ENCODE assay signal across 18 cellular contexts in genomic region chr6:121851056-121851455, GRCh38.
DNase-seq lines count a peak whose midpoint lies in the region; ATAC-seq and TF ChIP-seq lines count a peak whose summit lies in the region.
"Had no signal": no experiment of that assay in that cellular context is flagged by ENCODE, and none has a peak within 500 bp of the region (broad histone marks: within the 10 kb centered on the region; RNA-seq: fewer than 3 reads in every experiment).

No MANE protein-coding gene starts in this region.

- 43 to 47% methylated on average over 2 of the region's 2 CpGs for WGBS in GM23248 (ENCODE audit: low coverage in 1 of 2, low lambda C conversion rate in 2 of 2, missing lambda C conversion rate in 2 of 2), 2 experiments

- peaks cover 13% of the 10 kb centered on the region for H3K4me1 ChIP-seq in GM23248 (ENCODE audit: insufficient read depth)
- peaks cover 16% of the 10 kb centered on the region for H3K4me1 ChIP-seq in osteoblast (ENCODE audit: insufficient read depth, low read length)
- H3K4me1 ChIP-seq: SJCRH30 had no signal

- no peak for TF ChIP-seq POLR2A in GM18505 (IDR thresholded peaks at IDR 0.05; ENCODE audit: borderline replicate concordance, extremely low read depth, insufficient read depth, insufficient read length)

- H3K36me3 ChIP-seq in GM23248 (ENCODE audit: low read depth) (no peaks in the 10 kb centered on the region), osteoblast (ENCODE audit: insufficient read depth, low read length) (no peaks in the 10 kb centered on the region)
- H3K36me3 ChIP-seq: SJCRH30 had no signal

- H3K4me2 ChIP-seq in GM23248 (ENCODE audit: unreplicated experiment) = no peak overlapping the region
- peak overlapping the region; percentile 36 for H3K4me2 ChIP-seq in osteoblast (ENCODE audit: insufficient read depth, low read length)
- H3K4me2 ChIP-seq: KMS-11 had no signal

- in situ Hi-C loops in GM23248 (cut with MboI) = loop anchor here (10.0 kb wide), 2 partner anchors 174 to 334 kb away; no protein-coding TSS in a partner anchor

- DNase-seq in GM23248 (peak; percentile 35), amniotic epithelial cell (ENCODE audit: low read depth) (peak; percentile 96), left ventricle myocardium superior (no peak), osteoblast (ENCODE audit: insufficient read length, low spot score, missing footprints) (no peak), hepatic stellate cell (ENCODE audit: low spot score) (no peak), chondrocyte (ENCODE audit: low spot score) (no peak)
- DNase-seq: activated CD4-positive, CD25-positive, alpha-beta regulatory T cell; activated naive CD8-positive, alpha-beta T cell treated with anti-CD3 and anti-CD28 coated beads, Interleukin-2, amount 50 U/mL, for 24 hours; activated T-cell treated with anti-CD3 and anti-CD28 coated beads for 4 hours; NCI-H1694 treated with DMSO at 0.1 percent for 48 hours; NCI-H526 treated with DMSO at 0.1 percent for 48 hours; SJCRH30; stimulated activated naive CD4-positive, alpha-beta T cell treated with Interleukin-2 at 50 U/mL for 16 hours had no signal

- H3K9me2 ChIP-seq in GM23248 (ENCODE audit: insufficient read depth) = no peaks in the 10 kb centered on the region

- H3K79me2 ChIP-seq in GM23248 (ENCODE audit: insufficient read depth) = no peaks in the 10 kb centered on the region
- H3K79me2 ChIP-seq in osteoblast (ENCODE audit: insufficient read depth, low read length) = peaks cover 8% of the 10 kb centered on the region

- no peaks in the 10 kb centered on the region for H3K27me3 ChIP-seq in GM23248 (replicated peaks; ENCODE audit: insufficient read depth)
- H3K27me3 ChIP-seq in osteoblast (ENCODE audit: insufficient read depth, low read length) = no peaks in the 10 kb centered on the region
- H3K27me3 ChIP-seq: SJCRH30 had no signal

- H3K36me3 Mint-ChIP-seq in chondrocyte (ENCODE audit: low read depth) = no peaks in the 10 kb centered on the region

- H4K20me1 ChIP-seq in GM23248 (ENCODE audit: insufficient read depth) (no peaks in the 10 kb centered on the region), osteoblast (ENCODE audit: insufficient read depth, low read length) (no peaks in the 10 kb centered on the region)

- 0 out of 2 replicates have a peak overlapping the region, but pooled peaks have one; percentile 6 for H3K9ac ChIP-seq in GM23248
- H3K9ac ChIP-seq: KMS-11 had no signal

- H3K4me3 Mint-ChIP-seq in chondrocyte (ENCODE audit: unreplicated experiment) = no peak overlapping the region
- H3K4me3 Mint-ChIP-seq: activated naive CD8-positive, alpha-beta T cell treated with anti-CD3 and anti-CD28 coated beads, Interleukin-2, amount 50 U/mL, for 24 hours; dendritic cell treated with granulocyte-macrophage colony-stimulating factor and Interleukin-4, amounts not matched to agents 40 ng/mL and 50 ng/mL, for 4 days had no signal

- intact Hi-C loops in left ventricle myocardium superior (cut with micrococcal nuclease) = loop anchor here (10.0 kb wide), 1 partner anchor 184 kb away; no protein-coding TSS in a partner anchor

- no peaks in the 10 kb centered on the region for H3K27me3 Mint-ChIP-seq in chondrocyte (ENCODE audit: low read depth)
- H3K27me3 Mint-ChIP-seq: activated naive CD8-positive, alpha-beta T cell treated with anti-CD3 and anti-CD28 coated beads, Interleukin-2, amount 50 U/mL, for 24 hours; dendritic cell treated with granulocyte-macrophage colony-stimulating factor and Interleukin-4, amounts not matched to agents 40 ng/mL and 50 ng/mL, for 4 days had no signal

- no peaks in the 10 kb centered on the region for H3K9me3 Mint-ChIP-seq in chondrocyte (ENCODE audit: low read depth)
- H3K9me3 Mint-ChIP-seq: activated naive CD8-positive, alpha-beta T cell treated with anti-CD3 and anti-CD28 coated beads, Interleukin-2, amount 50 U/mL, for 24 hours; dendritic cell treated with granulocyte-macrophage colony-stimulating factor and Interleukin-4, amounts not matched to agents 40 ng/mL and 50 ng/mL, for 4 days had no signal

- H3K4me3 ChIP-seq in GM23248 (no peak overlapping the region), osteoblast (ENCODE audit: insufficient read depth, low read length) (no peak overlapping the region)
- H3K4me3 ChIP-seq: SJCRH30 had no signal

- no peak overlapping the region for H3K27ac ChIP-seq in GM23248
- peak overlapping the region; percentile 41 for H3K27ac ChIP-seq in osteoblast (ENCODE audit: low read depth, low read length)
- H3K27ac ChIP-seq: KMS-11, SJCRH30 had no signal

- no peak for TF ChIP-seq CTCF in osteoblast (IDR thresholded peaks at IDR 0.05; ENCODE audit: extremely low read depth, low read depth, low read length)
- TF ChIP-seq CTCF in chondrocyte (IDR thresholded peaks at IDR 0.05) = no peak

- 0 out of 2 replicates have a peak, but pooled peaks cover 2% of the 10 kb centered on the region for H3F3A ChIP-seq in GM23248 (ENCODE audit: insufficient read depth)

- peak overlapping the region; percentile 71 for H2AFZ ChIP-seq in GM23248
- peak overlapping the region; percentile 86 for H2AFZ ChIP-seq in osteoblast (ENCODE audit: low read length)

- no peak overlapping the region for H3K27ac Mint-ChIP-seq in chondrocyte (ENCODE audit: unreplicated experiment)
- H3K27ac Mint-ChIP-seq: activated naive CD8-positive, alpha-beta T cell treated with anti-CD3 and anti-CD28 coated beads, Interleukin-2, amount 50 U/mL, for 24 hours; dendritic cell treated with granulocyte-macrophage colony-stimulating factor and Interleukin-4, amounts not matched to agents 40 ng/mL and 50 ng/mL, for 4 days; progenitor cell of endocrine pancreas had no signal

- peaks cover 42% of the 10 kb centered on the region for H3K4me1 Mint-ChIP-seq in chondrocyte (ENCODE audit: low read depth)
- H3K4me1 Mint-ChIP-seq: activated naive CD8-positive, alpha-beta T cell treated with anti-CD3 and anti-CD28 coated beads, Interleukin-2, amount 50 U/mL, for 24 hours had no signal

- H3K9me3 ChIP-seq in GM23248 (ENCODE audit: low read depth) = no peaks in the 10 kb centered on the region
- no peaks in the 10 kb centered on the region for H3K9me3 ChIP-seq in osteoblast (ENCODE audit: low read depth, low read length)
- H3K9me3 ChIP-seq: SJCRH30 had no signal

- ATAC-seq in left ventricle myocardium superior (peak; percentile 81), GM19351 (IDR thresholded peaks at IDR 0.05; ENCODE audit: unreplicated experiment) (no peak), GM18505 (IDR thresholded peaks at IDR 0.05; ENCODE audit: unreplicated experiment) (no peak)
- ATAC-seq: activated naive CD8-positive, alpha-beta T cell treated with anti-CD3 and anti-CD28 coated beads, Interleukin-2, amount 50 U/mL, for 24 hours had no signal

Comparison
In these comparisons a context has a peak if more than half of its experiments do, and no peak if none do; other contexts are left out.
1. DNase-seq: peak in GM23248 (single experiment) and amniotic epithelial cell (single experiment); none in left ventricle myocardium superior (single experiment), osteoblast (single experiment), hepatic stellate cell (single experiment) and chondrocyte (single experiment).